In the genomic region with DNA sequence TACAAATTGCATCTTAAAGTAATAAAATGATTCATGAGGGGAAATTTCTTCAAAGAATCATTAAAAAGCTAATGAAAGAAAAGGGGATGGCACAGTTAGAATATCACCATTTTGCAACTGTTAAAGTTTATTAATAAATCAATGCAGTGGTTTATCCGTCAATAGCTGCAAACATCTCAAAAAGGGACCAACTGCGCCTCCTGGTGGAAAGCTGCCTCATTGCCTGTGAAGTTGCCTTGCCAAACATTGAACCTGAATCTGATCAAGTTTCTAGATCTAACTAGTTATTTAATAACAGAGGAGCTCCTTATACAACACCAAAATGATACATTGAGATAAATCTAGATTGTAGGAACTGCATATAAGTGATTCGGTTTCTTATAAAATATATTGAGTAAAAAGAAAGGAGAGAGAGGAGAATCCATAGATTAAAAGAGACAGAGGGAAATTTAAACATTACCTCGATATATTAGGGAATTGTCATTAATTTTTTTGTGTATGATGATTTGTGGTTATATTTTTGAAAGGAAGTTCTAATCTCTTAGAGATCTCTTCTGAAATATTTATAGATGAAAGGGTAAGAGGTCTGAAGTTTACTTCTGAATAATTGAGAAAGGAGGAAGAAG, we compare ENCODE assay signal across 9 cellular contexts. TPM values are rescaled to one million over a fixed set of nuclear protein-coding genes. Genes with fewer than 3 reads are reported as not detected.
A peak's percentile ranks its signal among the peaks of the same experiment; 100 is the strongest.
DNase-seq lines count a peak whose midpoint lies in the region; ATAC-seq and TF ChIP-seq lines count a peak whose summit lies in the region.
"Had no signal": no experiment of that assay in that cellular context is flagged by ENCODE, and none has a peak within 500 bp of the region (broad histone marks: within the 10 kb centered on the region; RNA-seq: fewer than 3 reads in every experiment).

No MANE protein-coding gene starts in this region.

- H3K9me3 ChIP-seq in neutrophil: no peaks in the 10 kb centered on the region

- DNase-seq in GM03348 (ENCODE audit: low spot score) (peak; percentile 60), OCI-M1 (lab: John Stamatoyannopoulos, UW) (peak; percentile 86), fibroblast of mammary gland (ENCODE audit: low read depth) (peak; percentile 64), superior temporal gyrus (ENCODE audit: extremely low spot score) (peak; percentile 88)
- peak; percentile 80 for DNase-seq in activated T-cell treated with anti-CD3 and anti-CD28 coated beads, Interleukin-2, amount 50 U/mL, for 4 hours

- no peaks in the 10 kb centered on the region for H3K4me1 Mint-ChIP-seq in activated T-cell treated with anti-CD3 and anti-CD28 coated beads, Interleukin-2, amount 50 U/mL, for 4 hours (ENCODE audit: low read depth)

- no peaks in the 10 kb centered on the region for H3K36me3 ChIP-seq in neutrophil

- TF ChIP-seq CTCF in fibroblast of mammary gland (conservative IDR thresholded peaks at IDR 0.05; ENCODE audit: control insufficient read depth, insufficient read depth, low read depth, low read length) (peak; percentile 97), neutrophil (IDR thresholded peaks at IDR 0.05) (peak; percentile 93)

- H3K9me3 Mint-ChIP-seq in activated T-cell treated with anti-CD3 and anti-CD28 coated beads, Interleukin-2, amount 50 U/mL, for 4 hours: no peaks in the 10 kb centered on the region

- H3K27me3 Mint-ChIP-seq in activated T-cell treated with anti-CD3 and anti-CD28 coated beads, Interleukin-2, amount 50 U/mL, for 4 hours (ENCODE audit: low read depth): peaks cover 18% of the 10 kb centered on the region

- ATAC-seq in HG03432 (IDR thresholded peaks at IDR 0.05; ENCODE audit: unreplicated experiment) (peak; percentile 49), GM21825 (IDR thresholded peaks at IDR 0.05; ENCODE audit: unreplicated experiment) (no peak)
- ATAC-seq in activated T-cell treated with anti-CD3 and anti-CD28 coated beads, Interleukin-2, amount 50 U/mL, for 4 hours: no peak

- H3K27ac ChIP-seq in neutrophil: no peak overlapping the region
- H3K27ac ChIP-seq: epithelial cell of prostate had no signal

- H3K4me1 ChIP-seq in neutrophil (ENCODE audit: control insufficient read depth in 1 of 2, insufficient read depth in 1 of 2, low read depth in 1 of 2, low read length in 1 of 2): no peaks in the 10 kb centered on the region

- no peak overlapping the region for H3K4me3 Mint-ChIP-seq in activated T-cell treated with anti-CD3 and anti-CD28 coated beads, Interleukin-2, amount 50 U/mL, for 4 hours

- H3K4me3 ChIP-seq in fibroblast of mammary gland (ENCODE audit: control insufficient read depth, low read depth, low read length): no peak overlapping the region
- H3K4me3 ChIP-seq in neutrophil (ENCODE audit: low read depth in 1 of 2, low read length in 1 of 2): no peak overlapping the region

- peaks cover 70% of the 10 kb centered on the region for H3K27me3 ChIP-seq in neutrophil

- H3K36me3 Mint-ChIP-seq in activated T-cell treated with anti-CD3 and anti-CD28 coated beads, Interleukin-2, amount 50 U/mL, for 4 hours (ENCODE audit: insufficient read depth): no peaks in the 10 kb centered on the region

RNA-seq across cellular contexts. Expression of gene NDUFB6, which starts 6.9 kb away (rescaled TPM):
- total RNA-seq in activated T-cell treated with anti-CD3 and anti-CD28 coated beads, Interleukin-2, amount 50 U/mL, for 4 hours: 10 to 100 TPM; 61.7 to 65.5 (median 62.9) TPM

RNA-seq across cellular contexts. Expression of gene TOPORS, which starts 27.4 kb away (rescaled TPM):
- total RNA-seq in activated T-cell treated with anti-CD3 and anti-CD28 coated beads, Interleukin-2, amount 50 U/mL, for 4 hours: 10 to 100 TPM; 12.9 to 15.0 (median 14.8) TPM

RNA-seq across cellular contexts. Expression of gene SMIM27, which starts 27.7 kb away (rescaled TPM):
- total RNA-seq in activated T-cell treated with anti-CD3 and anti-CD28 coated beads, Interleukin-2, amount 50 U/mL, for 4 hours: 1 to 10 TPM; 8.0 to 9.7 (median 9.3) TPM

RNA-seq across cellular contexts. Expression of gene RIGI, which starts 53.8 kb away (rescaled TPM):
- 1 to 10 TPM; 2.5 to 4.1 (median 2.5) TPM for total RNA-seq in activated T-cell treated with anti-CD3 and anti-CD28 coated beads, Interleukin-2, amount 50 U/mL, for 4 hours

RNA-seq across cellular contexts. Expression of gene TAF1L, which starts 55.6 kb away (rescaled TPM):
- under 1 TPM in 1 of 3 donors, not detected in 2; 0.05 TPM for total RNA-seq in activated T-cell treated with anti-CD3 and anti-CD28 coated beads, Interleukin-2, amount 50 U/mL, for 4 hours
